Comparison of ENCODE assay signal across 8 cellular contexts in genomic region chr17:54899721-54900456, GRCh38. TPM values are rescaled to one million over a fixed set of nuclear protein-coding genes. Genes with fewer than 3 reads are reported as not detected.
A peak's percentile ranks its signal among the peaks of the same experiment; 100 is the strongest.
DNase-seq lines count a peak whose midpoint lies in the region; ATAC-seq and TF ChIP-seq lines count a peak whose summit lies in the region.

No MANE protein-coding gene starts in this region.

- H3K9me3 Mint-ChIP-seq in mesothelial cell of epicardium: no peaks in the 10 kb centered on the region

- no peaks in the 10 kb centered on the region for H3K36me3 ChIP-seq in ascending aorta

- H3K27me3 Mint-ChIP-seq in mesothelial cell of epicardium (ENCODE audit: low read depth): peaks cover 27% of the 10 kb centered on the region

- H3K36me3 Mint-ChIP-seq in mesothelial cell of epicardium: no peaks in the 10 kb centered on the region

- H3K27ac ChIP-seq in ascending aorta: no peak overlapping the region

- no peaks in the 10 kb centered on the region for H3K9me3 ChIP-seq in ascending aorta

- peak; percentile 1 for ATAC-seq in GM18508 (IDR thresholded peaks at IDR 0.05; ENCODE audit: insufficient read depth, unreplicated experiment)
- ATAC-seq in HG02759 (IDR thresholded peaks at IDR 0.05; ENCODE audit: unreplicated experiment): no peak
- ATAC-seq in GM18502 (IDR thresholded peaks at IDR 0.05; ENCODE audit: poor library complexity, unreplicated experiment): no peak

- intact Hi-C loops in ascending aorta (cut with DNase I): loop anchor here (2.0 to 10.0 kb wide), 2 partner anchors 375 to 521 kb away; partner anchors contain the start of gene MMD

- H3K4me3 ChIP-seq in ascending aorta: peak overlapping the region; percentile 68 to 69

- TF ChIP-seq CTCF in ascending aorta (IDR thresholded peaks at IDR 0.05): no peak
- no peak for TF ChIP-seq CTCF in mesothelial cell of epicardium (IDR thresholded peaks at IDR 0.05; ENCODE audit: unreplicated experiment)
- TF ChIP-seq CTCF in GM13976 (IDR thresholded peaks at IDR 0.05; ENCODE audit: borderline replicate concordance, control extremely low read depth, extremely low read depth, insufficient read depth, missing control alignments): no peak

- peaks cover 24% of the 10 kb centered on the region for H3K4me1 Mint-ChIP-seq in mesothelial cell of epicardium

- no peaks in the 10 kb centered on the region for H3K4me1 ChIP-seq in ascending aorta

- peak overlapping the region; percentile 87 for H3K4me3 Mint-ChIP-seq in mesothelial cell of epicardium

- peak overlapping the region; percentile 65 for H3K27ac Mint-ChIP-seq in mesothelial cell of epicardium

- no peaks in the 10 kb centered on the region for H3K27me3 ChIP-seq in ascending aorta

- in situ Hi-C loops in GM13976 (cut with MboI; ENCODE audit: low sequenced_read_pairs, unreplicated experiment): no loop called here

- DNase-seq in NCI-H1092 treated with DMSO at 0.1 percent for 48 hours (lab: John Stamatoyannopoulos, UW): peak; percentile 73
- no peak for DNase-seq in ascending aorta (ENCODE audit: low spot score in 2 of 2)
- no peak for DNase-seq in mesothelial cell of epicardium (ENCODE audit: low spot score in 2 of 2, unreplicated experiment in 2 of 2)
- DNase-seq in GM13976 (ENCODE audit: low spot score): no peak
- DNase-seq in occipital lobe (lab: John Stamatoyannopoulos, UW): no peak

RNA-seq across cellular contexts. Expression of gene TOM1L1, which starts 0.8 kb away (rescaled TPM):
- total RNA-seq in ascending aorta (31.0 TPM), mesothelial cell of epicardium (45.5 to 47.8 TPM (median 47.3 TPM) in 3 replicates), occipital lobe (7.8 TPM)
